In genomic region chr6:1387632-1388031, GRCh38 we compare ENCODE assay signal across 19 cellular contexts. TPM values are rescaled to one million over a fixed set of nuclear protein-coding genes. Genes with fewer than 3 reads are reported as not detected.
A peak's percentile ranks its signal among the peaks of the same experiment; 100 is the strongest.
DNase-seq lines count a peak whose midpoint lies in the region; ATAC-seq and TF ChIP-seq lines count a peak whose summit lies in the region.
"Had no signal": no experiment of that assay in that cellular context is flagged by ENCODE, and none has a peak within 500 bp of the region (broad histone marks: within the 10 kb centered on the region; RNA-seq: fewer than 3 reads in every experiment).

No MANE protein-coding gene starts in this region.

- no peaks in the 10 kb centered on the region for H3K36me3 ChIP-seq in duodenal mucosa (ENCODE audit: control insufficient read depth in 1 of 2, insufficient read depth in 2 of 2, low read length in 2 of 2)
- H3K36me3 ChIP-seq in muscle layer of colon (ENCODE audit: insufficient read depth, low read length) = peaks cover 2% of the 10 kb centered on the region
- H3K36me3 ChIP-seq: ascending aorta, neutrophil, thyroid gland had no signal

- TF ChIP-seq CTCF in HFFc6 (IDR thresholded peaks at IDR 0.05) (no peak), type B pancreatic cell (conservative IDR thresholded peaks at IDR 0.05) (no peak)

- H3K36me3 Mint-ChIP-seq in HFFc6 (ENCODE audit: low read depth) (peaks cover 16% of the 10 kb centered on the region), type B pancreatic cell (no peaks in the 10 kb centered on the region)
- H3K36me3 Mint-ChIP-seq: activated CD4-positive, alpha-beta memory T cell treated with anti-CD3 and anti-CD28 coated beads for 36 hours; mesothelial cell of epicardium had no signal

- H3K4me3 Mint-ChIP-seq in HFFc6 (peak overlapping the region; percentile 90), type B pancreatic cell (peak overlapping the region; percentile 67)
- H3K4me3 Mint-ChIP-seq: activated CD4-positive, alpha-beta memory T cell treated with anti-CD3 and anti-CD28 coated beads for 36 hours; T-helper 2 cell treated with Interferon-gamma antibody and Interleukin-4, amounts not matched to agents 5 μg/mL and 100 μg/mL, for 36 hours had no signal

- H3K4me1 ChIP-seq in duodenal mucosa (ENCODE audit: control insufficient read depth in 1 of 2, insufficient read depth in 2 of 2, low read length in 2 of 2) = no peaks in the 10 kb centered on the region
- peaks cover 6% of the 10 kb centered on the region for H3K4me1 ChIP-seq in muscle layer of colon (ENCODE audit: insufficient read depth, low read length)

- H3K27ac ChIP-seq in duodenal mucosa (ENCODE audit: low read depth, low read length) (peak overlapping the region; percentile 3), muscle layer of colon (ENCODE audit: low read depth, low read length) (peak overlapping the region; percentile 82)
- H3K27ac ChIP-seq: ascending aorta, neutrophil, thyroid gland had no signal

- H3K27me3 ChIP-seq in duodenal mucosa (ENCODE audit: control insufficient read depth in 1 of 2, insufficient read depth in 2 of 2, low read length in 2 of 2) = peaks cover 73 to 78% of the 10 kb centered on the region in 2 donors
- H3K27me3 ChIP-seq in muscle layer of colon (ENCODE audit: control insufficient read depth in 1 of 2, insufficient read depth in 2 of 2, low read length in 2 of 2) = peaks cover 0 to 29% of the 10 kb centered on the region in 2 donors

- ATAC-seq in GM19351 (IDR thresholded peaks at IDR 0.05; ENCODE audit: unreplicated experiment) = no peak
- ATAC-seq: effector memory CD8-positive, alpha-beta T cell had no signal

- peak overlapping the region; percentile 39; the same call in 1 of the 2 replicates for H3K27ac Mint-ChIP-seq in HFFc6
- H3K27ac Mint-ChIP-seq in type B pancreatic cell = no peak overlapping the region
- H3K27ac Mint-ChIP-seq: activated B cell treated with CpG ODN at 0.5 μM for 24 hours; activated CD4-positive, alpha-beta memory T cell treated with anti-CD3 and anti-CD28 coated beads for 36 hours; mesothelial cell of epicardium; T-helper 2 cell treated with Interferon-gamma antibody and Interleukin-4, amounts not matched to agents 5 μg/mL and 100 μg/mL, for 36 hours had no signal

- H3K9me3 Mint-ChIP-seq in HFFc6 (no peaks in the 10 kb centered on the region), type B pancreatic cell (no peaks in the 10 kb centered on the region)
- H3K9me3 Mint-ChIP-seq: activated B cell treated with CpG ODN at 0.5 μM for 24 hours; activated CD4-positive, alpha-beta memory T cell treated with anti-CD3 and anti-CD28 coated beads for 36 hours; effector memory CD8-positive, alpha-beta T cell; mesothelial cell of epicardium; T-helper 2 cell treated with Interferon-gamma antibody and Interleukin-4, amounts not matched to agents 5 μg/mL and 100 μg/mL, for 36 hours had no signal

- H3K9me3 ChIP-seq in duodenal mucosa (ENCODE audit: control insufficient read depth in 1 of 2, low read length in 2 of 2) (no peaks in the 10 kb centered on the region), muscle layer of colon (ENCODE audit: low read length) (no peaks in the 10 kb centered on the region)
- H3K9me3 ChIP-seq: ascending aorta, neutrophil, thyroid gland had no signal

- H3K4me1 Mint-ChIP-seq in HFFc6 (ENCODE audit: low read depth) = peaks cover 44% of the 10 kb centered on the region
- H3K4me1 Mint-ChIP-seq in type B pancreatic cell (ENCODE audit: unreplicated experiment) = peaks cover 18% of the 10 kb centered on the region

- peak overlapping the region in 1 of 2 donors; percentile 43 for H3K4me3 ChIP-seq in duodenal mucosa (ENCODE audit: low read depth in 1 of 2, low read length in 2 of 2)
- peak overlapping the region; percentile 11 to 52 for H3K4me3 ChIP-seq in muscle layer of colon (ENCODE audit: low read depth in 1 of 2, low read length in 2 of 2)
- H3K4me3 ChIP-seq: ascending aorta, thyroid gland had no signal

- DNase-seq in HFFc6 (no peak), type B pancreatic cell (ENCODE audit: extremely low spot score, unreplicated experiment) (no peak), NCI-H748 treated with DMSO at 0.1 percent for 48 hours (lab: John Stamatoyannopoulos, UW) (no peak), NCI-H774 (lab: John Stamatoyannopoulos, UW) (no peak)
- DNase-seq: activated B cell treated with CpG ODN at 0.5 μM for 24 hours; activated CD4-positive, alpha-beta memory T cell treated with anti-CD3 and anti-CD28 coated beads for 36 hours; activated naive CD4-positive, alpha-beta T cell; effector memory CD8-positive, alpha-beta T cell; hippocampal formation; NCI-H1436 treated with DMSO at 0.1 percent for 48 hours; stimulated activated CD4-positive, alpha-beta T cell treated with anti-CD3 and anti-CD28 coated beads, Interleukin-15, amount 100 ng/mL, for 24 hours; thyroid gland had no signal

- no peak overlapping the region for H3K9ac ChIP-seq in duodenal mucosa (ENCODE audit: low read depth in 1 of 2, low read length in 2 of 2)
- H3K9ac ChIP-seq in muscle layer of colon (ENCODE audit: low read length) = peak overlapping the region; percentile 55

- H3K27me3 Mint-ChIP-seq in HFFc6 (ENCODE audit: insufficient read depth) (peaks cover 23% of the 10 kb centered on the region), type B pancreatic cell (peaks cover 86% of the 10 kb centered on the region)

RNA-seq across cellular contexts. Expression of gene FOXF2, which starts 1.7 kb away (rescaled TPM):
- 10 to 100 TPM; 15.4 to 31.8 (median 29.5) TPM for total RNA-seq in HFFc6 (2021; fragmentation: NEBNext Ultra II Directional; extraction: Animal tissue kit (Norgen Biotek cat#: 25700))
- total RNA-seq in type B pancreatic cell (ENCODE audit: low replicate concordance) = 2.1 and 8.1 TPM in 2 replicates
- total RNA-seq: activated B cell treated with CpG ODN at 0.5 μM for 24 hours; activated CD4-positive, alpha-beta memory T cell treated with anti-CD3 and anti-CD28 coated beads for 36 hours had no signal
